1 cellular context compared by ENCODE assay signal in genomic region chr12:2212971-2213869, GRCh38.
TF ChIP-seq lines count a peak whose summit lies in the region.

No MANE protein-coding gene starts in this region.

TF ChIP-seq in WTC11, 78 proteins besides CTCF, POLR2A, EP300 and RAD21 (continued from another document):
- TF ChIP-seq, protein P1, sequence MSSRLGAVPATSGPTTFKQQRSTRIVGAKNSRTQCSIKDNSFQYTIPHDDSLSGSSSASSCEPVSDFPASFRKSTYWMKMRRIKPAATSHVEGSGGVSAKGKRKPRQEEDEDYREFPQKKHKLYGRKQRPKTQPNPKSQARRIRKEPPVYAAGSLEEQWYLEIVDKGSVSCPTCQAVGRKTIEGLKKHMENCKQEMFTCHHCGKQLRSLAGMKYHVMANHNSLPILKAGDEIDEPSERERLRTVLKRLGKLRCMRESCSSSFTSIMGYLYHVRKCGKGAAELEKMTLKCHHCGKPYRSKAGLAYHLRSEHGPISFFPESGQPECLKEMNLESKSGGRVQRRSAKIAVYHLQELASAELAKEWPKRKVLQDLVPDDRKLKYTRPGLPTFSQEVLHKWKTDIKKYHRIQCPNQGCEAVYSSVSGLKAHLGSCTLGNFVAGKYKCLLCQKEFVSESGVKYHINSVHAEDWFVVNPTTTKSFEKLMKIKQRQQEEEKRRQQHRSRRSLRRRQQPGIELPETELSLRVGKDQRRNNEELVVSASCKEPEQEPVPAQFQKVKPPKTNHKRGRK (CRISPR knock-in tag; IDR thresholded peaks at IDR 0.05; ENCODE audit: borderline replicate concordance) = no peak
